Comparison of ENCODE assay signal across 30 cellular contexts in genomic region chr12:132404435-132404855, GRCh38.
"Had no signal": no experiment of that assay in that cellular context is flagged by ENCODE, and none has a peak within 500 bp of the region (broad histone marks: within the 10 kb centered on the region; RNA-seq: fewer than 3 reads in every experiment).

No MANE protein-coding gene starts in this region.

- H3K36me3 ChIP-seq: ascending aorta, breast epithelium, cardiac muscle cell, esophagus muscularis mucosa, gastrocnemius medialis had no signal

- ATAC-seq: activated CD4-positive, alpha-beta T cell treated with anti-CD3 and anti-CD28 coated beads for 36 hours; activated CD8-positive, alpha-beta memory T cell treated with anti-CD3 and anti-CD28 coated beads, Interleukin-2, amount 10 ng/mL, durations not matched to agents 7 days and 5 days; activated CD8-positive, alpha-beta T cell treated with anti-CD3 and anti-CD28 coated beads, Interleukin-2, amount 10 ng/mL, durations not matched to agents 7 days and 5 days; activated naive CD4-positive, alpha-beta T cell treated with anti-CD3 and anti-CD28 coated beads, Interleukin-2, amount 50 U/mL, for 72 hours; effector memory CD8-positive, alpha-beta T cell; foreskin keratinocyte; gastrocnemius medialis had no signal

- H3K36me3 Mint-ChIP-seq: activated CD4-positive, alpha-beta memory T cell treated with anti-CD3 and anti-CD28 coated beads for 36 hours; activated CD8-positive, alpha-beta memory T cell treated with anti-CD3 and anti-CD28 coated beads, Interleukin-2, amount 10 ng/mL, durations not matched to agents 7 days and 5 days; activated naive CD4-positive, alpha-beta T cell treated with anti-CD3 and anti-CD28 coated beads, Interleukin-2, amount 10 ng/mL, durations not matched to agents 7 days and 5 days; activated naive CD4-positive, alpha-beta T cell treated with anti-CD3 and anti-CD28 coated beads, Interleukin-2, amount 50 U/mL, for 72 hours; activated naive CD8-positive, alpha-beta T cell treated with anti-CD3 and anti-CD28 coated beads, Interleukin-2, amount 10 ng/mL, durations not matched to agents 7 days and 5 days; brain had no signal

- H3K4me3 Mint-ChIP-seq: activated CD4-positive, alpha-beta memory T cell treated with anti-CD3 and anti-CD28 coated beads for 36 hours; activated CD4-positive, alpha-beta T cell treated with anti-CD3 and anti-CD28 coated beads for 36 hours; activated CD4-positive, alpha-beta T cell treated with anti-CD3 and anti-CD28 coated beads, Interleukin-2, amount 10 ng/mL, durations not matched to agents 24 days and 14 days; activated CD8-positive, alpha-beta memory T cell treated with anti-CD3 and anti-CD28 coated beads, Interleukin-2, amount 10 ng/mL, durations not matched to agents 7 days and 5 days; activated CD8-positive, alpha-beta T cell treated with anti-CD3 and anti-CD28 coated beads, Interleukin-2, amount 10 ng/mL, durations not matched to agents 7 days and 5 days; activated naive CD4-positive, alpha-beta T cell treated with anti-CD3 and anti-CD28 coated beads, Interleukin-2, amount 10 ng/mL, durations not matched to agents 7 days and 5 days; activated naive CD8-positive, alpha-beta T cell treated with anti-CD3 and anti-CD28 coated beads, Interleukin-2, amount 10 ng/mL, durations not matched to agents 7 days and 5 days; activated T-helper 1 cell treated with anti-CD3 and anti-CD28 coated beads, Interleukin-12 subunit alpha, Interleukin-12 subunit beta, Interleukin-2, Interleukin-4 antibody, amounts not matched to agents 30 ng/mL and 10 ng/mL and 1 ng/mL, durations not matched to agents 14 hours and 24 hours and 36 hours; brain; central memory CD8-positive, alpha-beta T cell; effector memory CD8-positive, alpha-beta T cell had no signal

- H3K4me1 Mint-ChIP-seq: activated CD4-positive, alpha-beta T cell treated with anti-CD3 and anti-CD28 coated beads for 36 hours; activated CD4-positive, alpha-beta T cell treated with anti-CD3 and anti-CD28 coated beads, Interleukin-2, amount 10 ng/mL, durations not matched to agents 24 days and 14 days; activated CD8-positive, alpha-beta memory T cell treated with anti-CD3 and anti-CD28 coated beads, Interleukin-2, amount 10 ng/mL, durations not matched to agents 7 days and 5 days; activated naive CD4-positive, alpha-beta T cell treated with anti-CD3 and anti-CD28 coated beads, Interleukin-2, amount 10 ng/mL, durations not matched to agents 7 days and 5 days; activated naive CD8-positive, alpha-beta T cell treated with anti-CD3 and anti-CD28 coated beads, Interleukin-2, amount 10 ng/mL, durations not matched to agents 7 days and 5 days; central memory CD8-positive, alpha-beta T cell had no signal

- H3K9me3 ChIP-seq: ascending aorta, breast epithelium, esophagus muscularis mucosa, gastrocnemius medialis had no signal

- FAIRE-seq: colon had no signal

- H3K4me1 ChIP-seq: ascending aorta, breast epithelium, foreskin keratinocyte, gastrocnemius medialis had no signal

- H3K27me3 Mint-ChIP-seq: activated naive CD8-positive, alpha-beta T cell treated with anti-CD3 and anti-CD28 coated beads, Interleukin-2, amount 10 ng/mL, durations not matched to agents 7 days and 5 days had no signal

- H3K4me3 ChIP-seq: ascending aorta, breast epithelium, cardiac muscle cell, esophagus muscularis mucosa, gastrocnemius medialis had no signal

- H3K27ac Mint-ChIP-seq: activated CD4-positive, alpha-beta memory T cell treated with anti-CD3 and anti-CD28 coated beads for 36 hours; activated CD4-positive, alpha-beta T cell treated with anti-CD3 and anti-CD28 coated beads for 36 hours; activated CD4-positive, alpha-beta T cell treated with anti-CD3 and anti-CD28 coated beads, Interleukin-2, amount 10 ng/mL, durations not matched to agents 24 days and 14 days; activated CD8-positive, alpha-beta memory T cell treated with anti-CD3 and anti-CD28 coated beads, Interleukin-2, amount 10 ng/mL, durations not matched to agents 7 days and 5 days; activated CD8-positive, alpha-beta T cell treated with anti-CD3 and anti-CD28 coated beads, Interleukin-2, amount 10 ng/mL, durations not matched to agents 7 days and 5 days; activated naive CD4-positive, alpha-beta T cell treated with anti-CD3 and anti-CD28 coated beads, Interleukin-2, amount 10 ng/mL, durations not matched to agents 7 days and 5 days; activated naive CD4-positive, alpha-beta T cell treated with anti-CD3 and anti-CD28 coated beads, Interleukin-2, amount 50 U/mL, for 72 hours; activated naive CD8-positive, alpha-beta T cell treated with anti-CD3 and anti-CD28 coated beads, Interleukin-2, amount 10 ng/mL, durations not matched to agents 7 days and 5 days; activated T-helper 1 cell treated with anti-CD3 and anti-CD28 coated beads, Interleukin-12 subunit alpha, Interleukin-12 subunit beta, Interleukin-2, Interleukin-4 antibody, amounts not matched to agents 30 ng/mL and 10 ng/mL and 1 ng/mL, durations not matched to agents 14 hours and 24 hours and 36 hours; brain; effector memory CD8-positive, alpha-beta T cell had no signal

- H3K9me3 Mint-ChIP-seq: activated CD4-positive, alpha-beta memory T cell treated with anti-CD3 and anti-CD28 coated beads for 36 hours; activated CD4-positive, alpha-beta T cell treated with anti-CD3 and anti-CD28 coated beads, Interleukin-2, amount 10 ng/mL, durations not matched to agents 24 days and 14 days; activated naive CD4-positive, alpha-beta T cell treated with anti-CD3 and anti-CD28 coated beads, Interleukin-2, amount 10 ng/mL, durations not matched to agents 7 days and 5 days; activated naive CD4-positive, alpha-beta T cell treated with anti-CD3 and anti-CD28 coated beads, Interleukin-2, amount 50 U/mL, for 72 hours; activated naive CD8-positive, alpha-beta T cell treated with anti-CD3 and anti-CD28 coated beads, Interleukin-2, amount 10 ng/mL, durations not matched to agents 7 days and 5 days; activated T-helper 1 cell treated with anti-CD3 and anti-CD28 coated beads, Interleukin-12 subunit alpha, Interleukin-12 subunit beta, Interleukin-2, Interleukin-4 antibody, amounts not matched to agents 30 ng/mL and 10 ng/mL and 1 ng/mL, durations not matched to agents 14 hours and 24 hours and 36 hours; brain; central memory CD8-positive, alpha-beta T cell; effector memory CD8-positive, alpha-beta T cell had no signal

- DNase-seq: activated CD4-positive, alpha-beta memory T cell treated with anti-CD3 and anti-CD28 coated beads for 36 hours; activated CD4-positive, alpha-beta T cell treated with anti-CD3 and anti-CD28 coated beads for 36 hours; activated CD4-positive, alpha-beta T cell treated with anti-CD3 and anti-CD28 coated beads, Interleukin-2, amount 10 ng/mL, durations not matched to agents 24 days and 14 days; activated CD4-positive, CD25-positive, alpha-beta regulatory T cell; activated CD4-positive, CD25-positive, alpha-beta regulatory T cell treated with anti-CD3 and anti-CD28 coated beads, Interleukin-2, amount 50 U/mL, for 72 hours; activated CD8-positive, alpha-beta memory T cell treated with anti-CD3 and anti-CD28 coated beads, Interleukin-2, amount 10 ng/mL, durations not matched to agents 7 days and 5 days; activated CD8-positive, alpha-beta memory T cell treated with anti-CD3 and anti-CD28 coated beads, Interleukin-2, amount 50 U/mL, for 4 hours; activated CD8-positive, alpha-beta T cell treated with anti-CD3 and anti-CD28 coated beads, Interleukin-2, amount 10 ng/mL, durations not matched to agents 7 days and 5 days; activated gamma-delta T cell; activated naive CD4-positive, alpha-beta T cell; activated naive CD4-positive, alpha-beta T cell treated with anti-CD3 and anti-CD28 coated beads, Interleukin-2, amount 10 ng/mL, durations not matched to agents 7 days and 5 days; activated naive CD8-positive, alpha-beta T cell treated with anti-CD3 and anti-CD28 coated beads, Interleukin-2, amount 10 ng/mL, durations not matched to agents 7 days and 5 days; activated T-cell treated with anti-CD3 and anti-CD28 coated beads, Interleukin-2, amount 50 U/mL, for 1 hour; activated T-cell treated with anti-CD3 and anti-CD28 coated beads, Interleukin-2, amount 50 U/mL, for 48 hours; cortex of kidney; dermis blood vessel endothelial cell; effector CD4-positive, alpha-beta T cell; effector memory CD8-positive, alpha-beta T cell; erythroblast; foreskin keratinocyte; gastrocnemius medialis had no signal

- H3K27me3 ChIP-seq: ascending aorta, cardiac muscle cell had no signal

- H3K27ac ChIP-seq: ascending aorta, breast epithelium, cardiac muscle cell, esophagus muscularis mucosa, foreskin keratinocyte, gastrocnemius medialis had no signal
